In genomic region chr17:28327031-28327607, GRCh38 we compare ENCODE assay signal across 7 cellular contexts. TPM values are rescaled to one million over a fixed set of nuclear protein-coding genes. Genes with fewer than 3 reads are reported as not detected.
A peak's percentile ranks its signal among the peaks of the same experiment; 100 is the strongest.
DNase-seq lines count a peak whose midpoint lies in the region; ATAC-seq lines count a peak whose summit lies in the region.
"Had no signal": no experiment of that assay in that cellular context is flagged by ENCODE, and none has a peak within 500 bp of the region (broad histone marks: within the 10 kb centered on the region; RNA-seq: fewer than 3 reads in every experiment).

No MANE protein-coding gene starts in this region.

- ATAC-seq in naive thymus-derived CD8-positive, alpha-beta T cell = no peak

- POLR2A ChIA-PET in naive thymus-derived CD8-positive, alpha-beta T cell (lab: Charles Lee) = interaction anchor here (1.6 kb wide), 1 partner anchor 8 kb away, joined by 4 read pairs; the partner anchor contains the start of genes IFT20 and TNFAIP1

- peaks cover 0 to 52% (median 7%) of the 10 kb centered on the region in 3 donors for H3K36me3 Mint-ChIP-seq in naive thymus-derived CD8-positive, alpha-beta T cell

- H3K4me1 Mint-ChIP-seq in naive thymus-derived CD8-positive, alpha-beta T cell = peaks cover 0 to 4% (median 1%) of the 10 kb centered on the region in 4 donors

- H3K27me3 Mint-ChIP-seq in naive thymus-derived CD8-positive, alpha-beta T cell = no peaks in the 10 kb centered on the region
- H3K27me3 Mint-ChIP-seq: CD4-positive, alpha-beta memory T cell had no signal

- no peak overlapping the region for H3K27ac Mint-ChIP-seq in naive thymus-derived CD8-positive, alpha-beta T cell

- no peak overlapping the region for H3K4me3 Mint-ChIP-seq in naive thymus-derived CD8-positive, alpha-beta T cell
- H3K4me3 Mint-ChIP-seq: CD4-positive, alpha-beta memory T cell had no signal

- no peaks in the 10 kb centered on the region for H3K9me3 Mint-ChIP-seq in naive thymus-derived CD8-positive, alpha-beta T cell
- H3K9me3 Mint-ChIP-seq: CD4-positive, alpha-beta memory T cell had no signal

- peak; percentile 3 for DNase-seq in stimulated activated naive CD4-positive, alpha-beta T cell treated with Interleukin-2 at 50 U/mL for 16 hours (lab: John Stamatoyannopoulos, UW)
- no peak for DNase-seq in stimulated activated naive CD4-positive, alpha-beta T cell (lab: John Stamatoyannopoulos, UW)
- DNase-seq in naive thymus-derived CD8-positive, alpha-beta T cell = no peak
- no peak for DNase-seq in GF-D8 (lab: John Stamatoyannopoulos, UW)
- DNase-seq: CD4-positive, alpha-beta memory T cell; GOT3; T1000 had no signal

RNA-seq across cellular contexts. Expression of gene TMEM97, which starts 8.1 kb away (rescaled TPM):
- 1 to 10 TPM; 5.9 to 6.2 TPM for total RNA-seq in naive thymus-derived CD8-positive, alpha-beta T cell
- 10 to 100 TPM in 1 of 3 donors, 1 to 10 TPM in 2; 7.1 to 10.1 (median 9.3) TPM for polyA plus RNA-seq in naive thymus-derived CD8-positive, alpha-beta T cell

RNA-seq across cellular contexts. Expression of gene IFT20, which starts 8.2 kb away (rescaled TPM):
- 10 to 100 TPM; 32.0 to 38.0 TPM for total RNA-seq in naive thymus-derived CD8-positive, alpha-beta T cell
- 10 to 100 TPM; 44.1 to 56.6 (median 54.0) TPM for polyA plus RNA-seq in naive thymus-derived CD8-positive, alpha-beta T cell

RNA-seq across cellular contexts. Expression of gene TNFAIP1, which starts 8.4 kb away (rescaled TPM):
- 10 to 100 TPM; 20.6 to 23.7 TPM for total RNA-seq in naive thymus-derived CD8-positive, alpha-beta T cell
- polyA plus RNA-seq in naive thymus-derived CD8-positive, alpha-beta T cell = 1 to 10 TPM; 5.6 to 9.4 (median 7.1) TPM

RNA-seq across cellular contexts. Expression of gene POLDIP2, which starts 30.2 kb away (rescaled TPM):
- total RNA-seq in naive thymus-derived CD8-positive, alpha-beta T cell = 10 to 100 TPM; 35.4 to 37.5 TPM
- polyA plus RNA-seq in naive thymus-derived CD8-positive, alpha-beta T cell = 10 to 100 TPM; 81.3 to 90.3 (median 85.6) TPM

RNA-seq across cellular contexts. Expression of gene SEBOX, which starts 37.9 kb away (rescaled TPM):
- total RNA-seq in naive thymus-derived CD8-positive, alpha-beta T cell = not detected
- not detected for polyA plus RNA-seq in naive thymus-derived CD8-positive, alpha-beta T cell
- total RNA-seq: CD4-positive, alpha-beta memory T cell had no signal
- polyA plus RNA-seq: CD4-positive, alpha-beta memory T cell had no signal
